ENCODE assay signal across 17 cellular contexts in the genomic region with DNA sequence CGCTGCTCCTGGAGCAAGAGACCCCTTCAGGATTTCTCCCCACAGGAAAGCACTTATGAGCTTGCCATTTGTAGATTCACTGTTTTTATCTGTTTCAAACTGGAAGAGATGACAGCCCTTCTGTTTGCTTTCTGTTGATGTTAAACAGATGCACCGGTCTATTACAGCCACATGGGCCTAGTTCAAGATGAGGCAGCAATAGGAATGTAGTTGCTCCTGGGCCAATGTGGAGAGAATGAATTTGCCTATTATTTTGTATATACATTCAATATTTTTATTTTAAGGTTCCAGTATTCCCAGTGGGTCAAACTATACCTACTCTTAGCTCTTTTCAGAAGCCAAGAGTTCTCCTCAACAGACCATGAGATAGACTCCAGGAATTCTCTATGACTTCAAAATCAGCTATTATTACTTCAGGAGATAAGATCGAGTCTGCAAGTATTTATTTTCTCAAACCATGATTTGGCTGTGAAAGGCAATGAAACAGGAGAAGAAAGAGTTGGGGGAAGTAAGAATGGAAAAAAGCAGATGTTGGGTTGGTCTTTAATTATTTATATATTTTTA.
DNase-seq lines count a peak whose midpoint lies in the region; ATAC-seq and TF ChIP-seq lines count a peak whose summit lies in the region.
"Had no signal": no experiment of that assay in that cellular context is flagged by ENCODE, and none has a peak within 500 bp of the region (broad histone marks: within the 10 kb centered on the region; RNA-seq: fewer than 3 reads in every experiment).

No MANE protein-coding gene starts in this region.

- DNase-seq in DMS53 (lab: John Stamatoyannopoulos, UW), result peak; percentile 79
- peak; percentile 33 for DNase-seq in brain microvascular endothelial cell
- no peak for DNase-seq in activated effector memory CD4-positive, alpha-beta T cell treated with anti-CD3 and anti-CD28 coated beads, Interleukin-2, amount 50 U/mL, for 16 hours
- DNase-seq in mucosa of descending colon, result no peak
- DNase-seq in activated CD4-positive, alpha-beta T cell treated with anti-CD3 and anti-CD28 coated beads, Interleukin-2, amount 10 ng/mL, durations not matched to agents 24 days and 14 days, result no peak
- DNase-seq: activated CD8-positive, alpha-beta memory T cell treated with anti-CD3 and anti-CD28 coated beads, Interleukin-2, amount 50 U/mL, for 4 hours; DMS79; kidney; NCI-H1930; NK-92 treated with Interleukin-12 subunit alpha and Interleukin-12 subunit beta, amount 100 ng/mL, for 24 hours; stimulated activated CD4-positive, alpha-beta T cell treated with anti-CD3 and anti-CD28 coated beads, Interleukin-4, amount 100 ng/mL, for 24 hours; T-helper 17 cell had no signal

- H3K36me3 Mint-ChIP-seq in activated CD4-positive, alpha-beta T cell treated with anti-CD3 and anti-CD28 coated beads, Interleukin-2, amount 10 ng/mL, durations not matched to agents 24 days and 14 days (ENCODE audit: low read depth), result no peaks in the 10 kb centered on the region
- H3K36me3 Mint-ChIP-seq: activated naive CD8-positive, alpha-beta T cell had no signal

- no peak overlapping the region for H3K4me3 Mint-ChIP-seq in activated CD4-positive, alpha-beta T cell treated with anti-CD3 and anti-CD28 coated beads, Interleukin-2, amount 10 ng/mL, durations not matched to agents 24 days and 14 days
- H3K4me3 Mint-ChIP-seq: activated naive CD8-positive, alpha-beta T cell; T-helper 17 cell had no signal

- H3K9me3 ChIP-seq in liver (ENCODE audit: control insufficient read depth in 4 of 4, low read length in 3 of 4), result no peaks in the 10 kb centered on the region
- H3K9me3 ChIP-seq in mucosa of descending colon, result no peaks in the 10 kb centered on the region

- H3K36me3 ChIP-seq in brain microvascular endothelial cell (replicated peaks) (no peaks in the 10 kb centered on the region), liver (ENCODE audit: control insufficient read depth in 4 of 4, insufficient read depth in 3 of 4, low read depth in 1 of 4, low read length in 3 of 4) (no peaks in the 10 kb centered on the region), mucosa of descending colon (ENCODE audit: low read depth) (no peaks in the 10 kb centered on the region)

- TF ChIP-seq CTCF in 22Rv1 (IDR thresholded peaks at IDR 0.05) (no peak), brain microvascular endothelial cell (IDR thresholded peaks at IDR 0.05; ENCODE audit: low read depth, low read length, missing control alignments) (no peak), liver (IDR thresholded peaks at IDR 0.05; ENCODE audit: low read depth, low read length, missing input control) (no peak), mucosa of descending colon (IDR thresholded peaks at IDR 0.05) (no peak)

- no peaks in the 10 kb centered on the region for H3K4me1 Mint-ChIP-seq in activated CD4-positive, alpha-beta T cell treated with anti-CD3 and anti-CD28 coated beads, Interleukin-2, amount 10 ng/mL, durations not matched to agents 24 days and 14 days
- H3K4me1 Mint-ChIP-seq: T-helper 17 cell had no signal

- H3K4me3 ChIP-seq in brain microvascular endothelial cell (ENCODE audit: low read depth, low read length) (no peak overlapping the region), liver (ENCODE audit: low read depth in 1 of 3, low read length in 3 of 3) (no peak overlapping the region), mucosa of descending colon (no peak overlapping the region)

- no peaks in the 10 kb centered on the region for H3K27me3 Mint-ChIP-seq in activated CD4-positive, alpha-beta T cell treated with anti-CD3 and anti-CD28 coated beads, Interleukin-2, amount 10 ng/mL, durations not matched to agents 24 days and 14 days
- H3K27me3 Mint-ChIP-seq: activated naive CD8-positive, alpha-beta T cell; T-helper 17 cell had no signal

- H3K27ac ChIP-seq in 22Rv1 (peak overlapping the region; percentile 31; the same call in 1 of the 2 replicates), brain microvascular endothelial cell (no peak overlapping the region), liver (ENCODE audit: low read depth in 1 of 2, low read length in 2 of 2) (no peak overlapping the region)

- in situ Hi-C loops in brain microvascular endothelial cell (cut with HindIII; ENCODE audit: low pct_ligation_motif_present, low sequenced_read_pairs), result no loop called here

- H3K9me3 Mint-ChIP-seq in activated CD4-positive, alpha-beta T cell treated with anti-CD3 and anti-CD28 coated beads, Interleukin-2, amount 10 ng/mL, durations not matched to agents 24 days and 14 days, result no peaks in the 10 kb centered on the region

- TF ChIP-seq RAD21 in liver (IDR thresholded peaks at IDR 0.05), result peak; percentile 21 to 52

- intact Hi-C loops in mucosa of descending colon (cut with DNase I, micrococcal nuclease), result no loop called here
- intact Hi-C loops in activated CD4-positive, alpha-beta T cell treated with anti-CD3 and anti-CD28 coated beads, Interleukin-2, amount 10 ng/mL, durations not matched to agents 24 days and 14 days (cut with micrococcal nuclease), result no loop called here

- H3K27me3 ChIP-seq in brain microvascular endothelial cell (replicated peaks) (no peaks in the 10 kb centered on the region), liver (ENCODE audit: control insufficient read depth in 4 of 4, insufficient read depth in 4 of 4, low read length in 3 of 4) (no peaks in the 10 kb centered on the region)

- no peak overlapping the region for H3K27ac Mint-ChIP-seq in activated CD4-positive, alpha-beta T cell treated with anti-CD3 and anti-CD28 coated beads, Interleukin-2, amount 10 ng/mL, durations not matched to agents 24 days and 14 days
- H3K27ac Mint-ChIP-seq: activated naive CD8-positive, alpha-beta T cell; T-helper 17 cell had no signal

- H3K4me1 ChIP-seq in liver (ENCODE audit: control insufficient read depth in 4 of 4, insufficient read depth in 4 of 4, low read length in 3 of 4), result peaks cover 3 to 55% (median 43%) of the 10 kb centered on the region in 4 donors
- H3K4me1 ChIP-seq in mucosa of descending colon (ENCODE audit: low read depth), result peaks cover 6% of the 10 kb centered on the region

- H3K9ac ChIP-seq in liver (ENCODE audit: low read depth in 1 of 2, low read length in 2 of 2), result no peak overlapping the region

- ATAC-seq in HG03571 (IDR thresholded peaks at IDR 0.05; ENCODE audit: unreplicated experiment) (no peak), mucosa of descending colon (no peak)
- ATAC-seq: activated CD4-positive, CD25-positive, alpha-beta regulatory T cell treated with anti-CD3 and anti-CD28 coated beads, Interleukin-2, amount 50 U/mL, for 24 hours; T-helper 17 cell had no signal

- WGBS in liver, result 36% methylated on average over 3 of the region's 3 CpGs

TF ChIP-seq in liver, 16 proteins besides CTCF, POLR2A, EP300 and RAD21:
- TF ChIP-seq FOXA2 (IDR thresholded peaks at IDR 0.05) (peak; percentile 25), NR2F2 (IDR thresholded peaks at IDR 0.05) (no peak), GABPA (IDR thresholded peaks at IDR 0.05 in 1 of 2, conservative IDR thresholded peaks at IDR 0.05 in 1 of 2) (no peak), YY1 (IDR thresholded peaks at IDR 0.05) (peak; percentile 67), RXRA (IDR thresholded peaks at IDR 0.05) (peak in 1 of 2 donors; percentile 45), SP1 (IDR thresholded peaks at IDR 0.05) (peak; percentile 8), HNF4A (conservative IDR thresholded peaks at IDR 0.05) (no peak), TAF1 (conservative IDR thresholded peaks at IDR 0.05) (no peak)
- TF ChIP-seq, protein P1, sequence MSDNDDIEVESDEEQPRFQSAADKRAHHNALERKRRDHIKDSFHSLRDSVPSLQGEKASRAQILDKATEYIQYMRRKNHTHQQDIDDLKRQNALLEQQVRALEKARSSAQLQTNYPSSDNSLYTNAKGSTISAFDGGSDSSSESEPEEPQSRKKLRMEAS (IDR thresholded peaks at IDR 0.05), result peak; percentile 51
- TF ChIP-seq, protein P2, sequence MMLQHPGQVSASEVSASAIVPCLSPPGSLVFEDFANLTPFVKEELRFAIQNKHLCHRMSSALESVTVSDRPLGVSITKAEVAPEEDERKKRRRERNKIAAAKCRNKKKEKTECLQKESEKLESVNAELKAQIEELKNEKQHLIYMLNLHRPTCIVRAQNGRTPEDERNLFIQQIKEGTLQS (IDR thresholded peaks at IDR 0.05), result no peak
- TF ChIP-seq, protein P3, sequence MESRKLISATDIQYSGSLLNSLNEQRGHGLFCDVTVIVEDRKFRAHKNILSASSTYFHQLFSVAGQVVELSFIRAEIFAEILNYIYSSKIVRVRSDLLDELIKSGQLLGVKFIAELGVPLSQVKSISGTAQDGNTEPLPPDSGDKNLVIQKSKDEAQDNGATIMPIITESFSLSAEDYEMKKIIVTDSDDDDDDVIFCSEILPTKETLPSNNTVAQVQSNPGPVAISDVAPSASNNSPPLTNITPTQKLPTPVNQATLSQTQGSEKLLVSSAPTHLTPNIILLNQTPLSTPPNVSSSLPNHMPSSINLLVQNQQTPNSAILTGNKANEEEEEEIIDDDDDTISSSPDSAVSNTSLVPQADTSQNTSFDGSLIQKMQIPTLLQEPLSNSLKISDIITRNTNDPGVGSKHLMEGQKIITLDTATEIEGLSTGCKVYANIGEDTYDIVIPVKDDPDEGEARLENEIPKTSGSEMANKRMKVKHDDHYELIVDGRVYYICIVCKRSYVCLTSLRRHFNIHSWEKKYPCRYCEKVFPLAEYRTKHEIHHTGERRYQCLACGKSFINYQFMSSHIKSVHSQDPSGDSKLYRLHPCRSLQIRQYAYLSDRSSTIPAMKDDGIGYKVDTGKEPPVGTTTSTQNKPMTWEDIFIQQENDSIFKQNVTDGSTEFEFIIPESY (IDR thresholded peaks at IDR 0.05), result no peak

Comparison
In these comparisons a context has a peak if more than half of its experiments do, and no peak if none do; other contexts are left out.
1. DNase-seq: peak in DMS53 (single experiment) and brain microvascular endothelial cell (single experiment); none in activated effector memory CD4-positive, alpha-beta T cell treated with anti-CD3 and anti-CD28 coated beads, Interleukin-2, amount 50 U/mL, for 16 hours (single experiment), mucosa of descending colon (0 of 3) and activated CD4-positive, alpha-beta T cell treated with anti-CD3 and anti-CD28 coated beads, Interleukin-2, amount 10 ng/mL, durations not matched to agents 24 days and 14 days (single experiment).